Comparison of ENCODE assay signal across 8 cellular contexts in the genomic region with DNA sequence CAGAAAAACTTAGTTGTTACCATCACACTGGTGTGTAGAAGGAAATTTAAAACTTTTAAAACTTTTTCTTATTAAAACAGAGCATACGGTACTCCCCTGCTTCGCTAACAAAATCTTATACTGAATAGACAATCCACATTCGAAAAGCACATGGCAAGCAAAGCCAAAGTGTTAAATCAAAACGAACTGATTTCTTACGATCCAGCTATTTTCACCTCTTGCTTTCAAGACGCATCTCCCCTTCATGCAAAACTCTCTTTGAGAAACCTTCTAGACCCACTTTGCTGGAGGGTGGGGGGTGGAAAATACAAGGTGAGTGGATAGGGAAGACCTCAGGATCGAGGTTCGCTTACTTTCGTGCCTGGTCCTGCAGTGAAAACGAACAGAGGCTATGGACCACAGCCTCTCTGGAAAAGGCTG. TPM values are rescaled to one million over a fixed set of nuclear protein-coding genes. Genes with fewer than 3 reads are reported as not detected.
DNase-seq lines count a peak whose midpoint lies in the region; ATAC-seq, FAIRE-seq and TF ChIP-seq lines count a peak whose summit lies in the region.

No MANE protein-coding gene starts in this region.

- peak overlapping the region; percentile 91 to 98 (median 95) for H3K4me3 Mint-ChIP-seq in T-cell

- H3K4me3 ChIP-seq in HAP-1 (peak overlapping the region; percentile 93), gastroesophageal sphincter (peak overlapping the region; percentile 87 to 98), skin epidermis (peak overlapping the region; percentile 73 to 94 (median 85))

- H3K4me1 ChIP-seq in HAP-1 (peaks cover 10% of the 10 kb centered on the region), gastroesophageal sphincter (peaks cover 6 to 57% (median 13%) of the 10 kb centered on the region in 3 donors)

- POLR2A ChIA-PET in T-cell (lab: Charles Lee): interaction anchor here in 1 of 2 donors (0.6 kb wide), 1 partner anchor 85 kb away, joined by 5 read pairs; no protein-coding TSS in a partner anchor

- TF ChIP-seq CTCF in gastroesophageal sphincter (IDR thresholded peaks at IDR 0.05): peak in 1 of 4 experiments; percentile 12

- TF ChIP-seq EP300 in gastroesophageal sphincter (IDR thresholded peaks at IDR 0.05): no peak

- H3K36me3 Mint-ChIP-seq in T-cell: peaks cover 12% of the 10 kb centered on the region

- 0% methylated on average over 10 of the region's 10 CpGs for WGBS in gastroesophageal sphincter (ENCODE audit: low coverage in 1 of 2), 2 donors

- in situ Hi-C loops in HAP-1 (cut with MboI; ENCODE audit: low sequenced_read_pairs): no loop called here

- peaks cover 71 to 86% (median 73%) of the 10 kb centered on the region in 3 donors for H3K4me1 Mint-ChIP-seq in T-cell

- CTCF ChIA-PET in T-cell (lab: Charles Lee): interaction anchor here in 1 of 2 donors (0.6 to 1.0 kb wide), 3 partner anchors 74 to 78 kb away, joined by 3 to 6 read pairs (median 4); no protein-coding TSS in a partner anchor

- H3K27me3 ChIP-seq in HAP-1 (ENCODE audit: low read depth) (no peaks in the 10 kb centered on the region), gastroesophageal sphincter (no peaks in the 10 kb centered on the region)

- DNase-seq in HAP-1 (ENCODE audit: low spot score in 2 of 2): no peak
- DNase-seq in T-cell: peak in 2 of 34 experiments; percentile 1 to 4
- DNase-seq in GDM1 (lab: John Stamatoyannopoulos, UW): no peak
- no peak for DNase-seq in GM19239 (ENCODE audit: insufficient read length, low spot score)
- no peak for DNase-seq in SIG-M5 (lab: John Stamatoyannopoulos, UW)
- DNase-seq in hippocampal formation (lab: John Stamatoyannopoulos, UW): no peak

- H3K36me3 ChIP-seq in HAP-1 (replicated peaks): peaks cover 3% of the 10 kb centered on the region; the same call in 1 of the 2 replicates
- H3K36me3 ChIP-seq in gastroesophageal sphincter: peaks cover 0 to 7% of the 10 kb centered on the region in 2 donors

- peak overlapping the region; percentile 98 to 99 for H3K27ac Mint-ChIP-seq in T-cell

- H3K27me3 Mint-ChIP-seq in T-cell: no peaks in the 10 kb centered on the region

- peak overlapping the region; percentile 83 to 96 (median 92) for H3K27ac ChIP-seq in gastroesophageal sphincter
- peak overlapping the region; percentile 7 to 100 (median 98) for H3K27ac ChIP-seq in skin epidermis

- no peak for TF ChIP-seq POLR2A in gastroesophageal sphincter (IDR thresholded peaks at IDR 0.05)

- FAIRE-seq in GM19239 (lab: Jason Lieb, UNC): no peak

- H3K9me3 ChIP-seq in HAP-1: no peaks in the 10 kb centered on the region
- H3K9me3 ChIP-seq in gastroesophageal sphincter: no peaks in the 10 kb centered on the region

- no peak for ATAC-seq in T-cell (replicated peaks in 1 of 4)
- ATAC-seq in gastroesophageal sphincter: no peak

- no peaks in the 10 kb centered on the region for H3K9me3 Mint-ChIP-seq in T-cell

RNA-seq across cellular contexts. Expression of gene INTS13, which starts 0.3 kb away (rescaled TPM):
- total RNA-seq in T-cell (10 to 100 TPM; 19.7 to 26.0 (median 23.9) TPM), gastroesophageal sphincter (10 to 100 TPM; 12.4 to 41.6 (median 32.5) TPM)

RNA-seq across cellular contexts. Expression of gene FGFR1OP2, which starts 0.8 kb away (rescaled TPM):
- total RNA-seq in T-cell (10 to 100 TPM; 51.7 to 83.6 (median 71.3) TPM), gastroesophageal sphincter (100 to 1,000 TPM in 1 of 4 donors, 10 to 100 TPM in 3; 57.7 to 127 (median 75.1) TPM)
